8 cellular contexts compared by ENCODE assay signal in the genomic region with DNA sequence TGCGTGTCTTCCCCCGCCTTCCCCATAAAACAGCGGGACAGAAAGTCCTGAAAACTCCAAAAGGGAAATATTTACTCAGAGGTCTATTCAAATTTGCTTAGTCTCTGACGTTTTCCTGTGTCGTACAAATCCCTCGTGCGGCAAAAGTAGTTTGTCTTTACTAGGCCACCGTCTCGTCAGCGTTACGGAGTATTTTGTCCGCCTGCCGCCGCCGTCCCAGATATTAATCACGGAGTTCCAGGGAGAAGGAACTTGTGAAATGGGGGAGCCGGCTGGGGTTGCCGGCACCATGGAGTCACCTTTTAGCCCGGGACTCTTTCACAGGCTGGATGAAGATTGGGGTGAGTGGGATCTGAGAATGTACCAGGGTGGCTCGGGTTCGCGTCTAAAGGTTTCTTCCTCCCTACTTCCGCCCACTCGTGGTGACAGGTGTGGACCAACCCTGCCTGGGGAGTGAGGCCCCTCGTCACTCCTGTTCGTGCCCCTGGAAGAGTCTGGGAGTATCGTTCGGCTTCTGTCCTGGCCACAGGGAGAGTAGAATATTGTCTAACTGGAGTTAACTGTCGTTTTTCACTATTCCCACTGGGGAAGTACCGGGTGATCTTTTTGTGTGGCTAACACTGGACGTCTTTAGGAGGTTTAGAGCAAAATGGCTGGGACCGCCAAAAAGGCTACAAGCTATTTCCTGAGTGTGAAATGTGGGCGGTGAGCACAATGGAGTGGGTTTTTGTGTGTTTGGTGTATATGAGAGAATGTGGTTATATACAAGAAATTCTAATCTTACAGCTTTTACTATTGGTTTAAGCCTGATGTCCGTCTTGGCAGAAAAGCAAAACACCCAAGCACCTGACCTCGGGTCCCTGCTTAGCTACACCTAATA. TPM values are rescaled to one million over a fixed set of nuclear protein-coding genes. Genes with fewer than 3 reads are reported as not detected.
A peak's percentile ranks its signal among the peaks of the same experiment; 100 is the strongest.
DNase-seq lines count a peak whose midpoint lies in the region; ATAC-seq and TF ChIP-seq lines count a peak whose summit lies in the region.

A gene with protein sequence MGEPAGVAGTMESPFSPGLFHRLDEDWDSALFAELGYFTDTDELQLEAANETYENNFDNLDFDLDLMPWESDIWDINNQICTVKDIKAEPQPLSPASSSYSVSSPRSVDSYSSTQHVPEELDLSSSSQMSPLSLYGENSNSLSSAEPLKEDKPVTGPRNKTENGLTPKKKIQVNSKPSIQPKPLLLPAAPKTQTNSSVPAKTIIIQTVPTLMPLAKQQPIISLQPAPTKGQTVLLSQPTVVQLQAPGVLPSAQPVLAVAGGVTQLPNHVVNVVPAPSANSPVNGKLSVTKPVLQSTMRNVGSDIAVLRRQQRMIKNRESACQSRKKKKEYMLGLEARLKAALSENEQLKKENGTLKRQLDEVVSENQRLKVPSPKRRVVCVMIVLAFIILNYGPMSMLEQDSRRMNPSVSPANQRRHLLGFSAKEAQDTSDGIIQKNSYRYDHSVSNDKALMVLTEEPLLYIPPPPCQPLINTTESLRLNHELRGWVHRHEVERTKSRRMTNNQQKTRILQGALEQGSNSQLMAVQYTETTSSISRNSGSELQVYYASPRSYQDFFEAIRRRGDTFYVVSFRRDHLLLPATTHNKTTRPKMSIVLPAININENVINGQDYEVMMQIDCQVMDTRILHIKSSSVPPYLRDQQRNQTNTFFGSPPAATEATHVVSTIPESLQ (plus strand): TSS at position 219 of the 880 bp plus-strand sequence. CDS start 41 bp downstream, at position 260.

- H3K4me1 Mint-ChIP-seq in chondrocyte (ENCODE audit: low read depth): peaks cover 32% of the 10 kb centered on the region

- H3K27me3 Mint-ChIP-seq in chondrocyte (ENCODE audit: low read depth): no peaks in the 10 kb centered on the region

- H3K36me3 Mint-ChIP-seq in chondrocyte (ENCODE audit: low read depth): no peaks in the 10 kb centered on the region

- ATAC-seq in HG03342 (IDR thresholded peaks at IDR 0.05; ENCODE audit: unreplicated experiment): peak; percentile 60

- DNase-seq in AG08395 (ENCODE audit: low spot score) (peak; percentile 89), NCI-H446 treated with DMSO at 0.1 percent for 48 hours (lab: John Stamatoyannopoulos, UW) (peak; percentile 89), chondrocyte (ENCODE audit: low spot score) (no peak), kidney glomerular epithelial cell (lab: John Stamatoyannopoulos, UW) (peak; percentile 78)
- DNase-seq in activated CD4-positive, alpha-beta T cell treated with anti-CD3 and anti-CD28 coated beads for 1 hour: peak; percentile 68
- peak; percentile 68 to 74 for DNase-seq in stimulated activated CD4-positive, alpha-beta T cell treated with anti-CD3 and anti-CD28 coated beads, Interleukin-15, amount 100 ng/mL, for 48 hours (ENCODE audit: low read depth in 2 of 2)

- in situ Hi-C loops in GM18951 (cut with MboI; ENCODE audit: low sequenced_read_pairs, unreplicated experiment): no loop called here

- no peaks in the 10 kb centered on the region for H3K9me3 Mint-ChIP-seq in chondrocyte (ENCODE audit: low read depth)

- TF ChIP-seq CTCF in chondrocyte (IDR thresholded peaks at IDR 0.05): no peak

- H3K27ac Mint-ChIP-seq in chondrocyte (ENCODE audit: unreplicated experiment): peak within 1 kb of the TSS; percentile 95

- TF ChIP-seq POLR2A in GM18951 (IDR thresholded peaks at IDR 0.05; ENCODE audit: extremely low read depth, insufficient read depth, insufficient read length): peak; percentile 70

- peak within 1 kb of the TSS; percentile 91 for H3K4me3 Mint-ChIP-seq in chondrocyte (ENCODE audit: unreplicated experiment)

RNA-seq across cellular contexts. Expression of the gene that starts here (rescaled TPM):
- 27.6 to 29.1 TPM (median 28.0 TPM) in 3 replicates for total RNA-seq in chondrocyte
